Comparison of ENCODE assay signal across 15 cellular contexts in the genomic region with DNA sequence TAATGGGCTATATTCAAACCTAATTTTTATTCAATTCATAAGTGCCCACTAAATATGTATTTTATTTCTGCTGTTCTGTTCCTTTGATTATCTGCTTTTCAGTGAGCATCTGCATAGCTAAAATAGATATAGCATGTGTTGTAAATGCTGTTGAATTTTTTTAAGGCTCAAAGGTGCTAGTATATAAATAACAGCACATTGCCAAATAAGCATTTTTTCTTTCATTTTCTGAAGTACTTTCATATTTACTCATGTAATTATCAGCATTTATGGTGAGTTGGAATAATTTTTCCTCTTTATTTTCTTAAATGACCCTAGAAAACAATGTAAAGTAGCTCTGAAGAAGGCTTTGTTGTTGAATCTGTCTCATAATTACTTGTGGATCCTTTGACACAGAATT.
"Had no signal": no experiment of that assay in that cellular context is flagged by ENCODE, and none has a peak within 500 bp of the region (broad histone marks: within the 10 kb centered on the region; RNA-seq: fewer than 3 reads in every experiment).

No MANE protein-coding gene starts in this region.

- H3K27me3 ChIP-seq: body of pancreas, dorsolateral prefrontal cortex, tibial artery had no signal

- DNase-seq: activated CD4-positive, alpha-beta T cell treated with anti-CD3 and anti-CD28 coated beads, Interleukin-2, amount 10 ng/mL, durations not matched to agents 7 days and 5 days; activated CD8-positive, alpha-beta T cell treated with anti-CD3 and anti-CD28 coated beads, Interleukin-2, amount 10 ng/mL, durations not matched to agents 7 days and 5 days; activated naive CD4-positive, alpha-beta T cell treated with Interleukin-2 at 50 U/mL for 16 hours; activated T-cell treated with anti-CD3 and anti-CD28 coated beads, Interleukin-2, amount 50 U/mL, for 24 hours; body of pancreas; dorsolateral prefrontal cortex; left ventricle myocardium superior; occipital lobe; posterior cingulate gyrus; stimulated activated CD4-positive, alpha-beta T cell treated with anti-CD3 and anti-CD28 coated beads, Interleukin-1b, Interleukin-23, amount 100 ng/mL, for 48 hours; stimulated activated CD8-positive, alpha-beta memory T cell treated with anti-CD3 and anti-CD28 coated beads, Interleukin-4, amount 100 ng/mL, for 48 hours; stimulated activated naive CD4-positive, alpha-beta T cell; substantia nigra; tibial artery had no signal

- H3K4me1 ChIP-seq: tibial artery had no signal

- H3K27ac Mint-ChIP-seq: activated CD4-positive, alpha-beta T cell treated with anti-CD3 and anti-CD28 coated beads, Interleukin-2, amount 10 ng/mL, durations not matched to agents 7 days and 5 days; activated CD8-positive, alpha-beta T cell treated with anti-CD3 and anti-CD28 coated beads, Interleukin-2, amount 10 ng/mL, durations not matched to agents 7 days and 5 days; activated T-cell treated with anti-CD3 and anti-CD28 coated beads, Interleukin-2, amount 50 U/mL, for 24 hours; activated T-helper 2 cell treated with anti-CD3 and anti-CD28 coated beads, Interferon-gamma antibody, Interleukin-2, Interleukin-4, amounts not matched to agents 10 μg/mL and 5 μg/mL and 100 μg/mL, durations not matched to agents 14 hours and 24 hours and 36 hours had no signal

- ATAC-seq: activated CD8-positive, alpha-beta T cell treated with anti-CD3 and anti-CD28 coated beads, Interleukin-2, amount 10 ng/mL, durations not matched to agents 7 days and 5 days; body of pancreas; left ventricle myocardium superior had no signal

- H3K4me3 ChIP-seq: body of pancreas, dorsolateral prefrontal cortex, tibial artery had no signal

- H3K9me3 Mint-ChIP-seq: activated CD4-positive, alpha-beta T cell treated with anti-CD3 and anti-CD28 coated beads, Interleukin-2, amount 10 ng/mL, durations not matched to agents 7 days and 5 days; activated T-cell treated with anti-CD3 and anti-CD28 coated beads, Interleukin-2, amount 50 U/mL, for 24 hours; activated T-helper 2 cell treated with anti-CD3 and anti-CD28 coated beads, Interferon-gamma antibody, Interleukin-2, Interleukin-4, amounts not matched to agents 10 μg/mL and 5 μg/mL and 100 μg/mL, durations not matched to agents 14 hours and 24 hours and 36 hours had no signal

- H3K27me3 Mint-ChIP-seq: activated CD4-positive, alpha-beta T cell treated with anti-CD3 and anti-CD28 coated beads, Interleukin-2, amount 10 ng/mL, durations not matched to agents 7 days and 5 days; activated T-cell treated with anti-CD3 and anti-CD28 coated beads, Interleukin-2, amount 50 U/mL, for 24 hours had no signal

- H3K4me3 Mint-ChIP-seq: activated CD4-positive, alpha-beta T cell treated with anti-CD3 and anti-CD28 coated beads, Interleukin-2, amount 10 ng/mL, durations not matched to agents 7 days and 5 days; activated CD8-positive, alpha-beta T cell treated with anti-CD3 and anti-CD28 coated beads, Interleukin-2, amount 10 ng/mL, durations not matched to agents 7 days and 5 days; activated T-cell treated with anti-CD3 and anti-CD28 coated beads, Interleukin-2, amount 50 U/mL, for 24 hours had no signal

- H3K27ac ChIP-seq: body of pancreas, dorsolateral prefrontal cortex, tibial artery had no signal

- H3K9me3 ChIP-seq: body of pancreas, tibial artery had no signal
